ENCODE assay signal across 25 cellular contexts in genomic region chr11:115173136-115173535, GRCh38.
DNase-seq lines count a peak whose midpoint lies in the region; ATAC-seq, FAIRE-seq and TF ChIP-seq lines count a peak whose summit lies in the region.
"Had no signal": no experiment of that assay in that cellular context is flagged by ENCODE, and none has a peak within 500 bp of the region (broad histone marks: within the 10 kb centered on the region; RNA-seq: fewer than 3 reads in every experiment).

No MANE protein-coding gene starts in this region.

- no peaks in the 10 kb centered on the region for H3K27me3 Mint-ChIP-seq in type B pancreatic cell
- H3K27me3 Mint-ChIP-seq: CD4-positive, alpha-beta memory T cell; CD8-positive, alpha-beta memory T cell had no signal

- H3K56ac ChIP-seq in IMR-90 (ENCODE audit: extremely low read depth, insufficient read depth, low read length): no peak overlapping the region

- H3K4me1 ChIP-seq in IMR-90 (ENCODE audit: control insufficient read depth, insufficient read depth, low read length): no peaks in the 10 kb centered on the region; the same call in 1 of the 2 replicates
- no peaks in the 10 kb centered on the region for H3K4me1 ChIP-seq in right atrium auricular region
- H3K4me1 ChIP-seq: BE2C had no signal

- intact Hi-C loops in IMR-90 (cut with micrococcal nuclease): no loop called here

- H2BK20ac ChIP-seq in IMR-90 (ENCODE audit: low read depth, low read length): no peak overlapping the region

- no peak overlapping the region for H2BK120ac ChIP-seq in IMR-90 (ENCODE audit: low read depth, low read length)

- in situ Hi-C loops in IMR-90 (cut with MboI; ENCODE audit: low sequenced_read_pairs): no loop called here

- H4K8ac ChIP-seq in IMR-90 (ENCODE audit: low read depth in 2 of 2, low read length in 2 of 2): no peak overlapping the region

- H3K4me3 ChIP-seq in IMR-90 (ENCODE audit: insufficient read depth, low read depth, low read length) (no peak overlapping the region), right atrium auricular region (no peak overlapping the region)
- H3K4me3 ChIP-seq: BLaER1, GM12878 had no signal

- H3K4me1 Mint-ChIP-seq in type B pancreatic cell (ENCODE audit: unreplicated experiment): peaks cover 37% of the 10 kb centered on the region
- H3K4me1 Mint-ChIP-seq: CD14-positive monocyte; CD4-positive, alpha-beta memory T cell; CD4-positive, CD25-positive, alpha-beta regulatory T cell; CD8-positive, alpha-beta memory T cell had no signal

- H2AFZ ChIP-seq in IMR-90 (replicated peaks; ENCODE audit: low read length, poor library complexity): peak overlapping the region; percentile 17

- no peak for FAIRE-seq in frontal cortex (lab: Jason Lieb, UNC)
- FAIRE-seq: A204.1, GM12878, GM18507 had no signal

- POLR2A ChIA-PET in IMR-90 (lab: Charles Lee; ENCODE audit: unreplicated experiment): no interaction called here

- H3K27ac ChIP-seq in IMR-90 (ENCODE audit: insufficient read depth, low read length) (no peak overlapping the region), right atrium auricular region (no peak overlapping the region)
- H3K27ac ChIP-seq: BLaER1 had no signal

- DNase-seq in IMR-90: no peak
- peak; percentile 31 for DNase-seq in ecto neural progenitor cell (ENCODE audit: low spot score)
- DNase-seq in type B pancreatic cell (ENCODE audit: extremely low spot score, unreplicated experiment): peak; percentile 42
- no peak for DNase-seq in frontal cortex (ENCODE audit: low spot score in 2 of 2)
- DNase-seq in right atrium auricular region (ENCODE audit: low spot score): no peak
- DNase-seq: 8988T; ACHN; BE2C; C1 segment of cervical spinal cord; CD4-positive, alpha-beta memory T cell; CD4-positive, CD25-positive, alpha-beta regulatory T cell; CD8-positive, alpha-beta memory T cell; COR-L47; DMS 273 treated with DMSO at 0.1 percent for 48 hours; DMS153; DMS53; DMS79; DND-41; EL; GDM1 had no signal

- H3K4me3 Mint-ChIP-seq in type B pancreatic cell: no peak overlapping the region
- H3K4me3 Mint-ChIP-seq: CD14-positive monocyte; CD4-positive, alpha-beta memory T cell; CD4-positive, CD25-positive, alpha-beta regulatory T cell; CD8-positive, alpha-beta memory T cell had no signal

- TF ChIP-seq CTCF in IMR-90 (conservative IDR thresholded peaks at IDR 0.05; ENCODE audit: low read depth, low read length) (no peak), type B pancreatic cell (conservative IDR thresholded peaks at IDR 0.05) (no peak), right atrium auricular region (IDR thresholded peaks at IDR 0.05) (no peak)

- H3K27me3 ChIP-seq in IMR-90 (ENCODE audit: control insufficient read depth, insufficient read depth, low read length) (no peaks in the 10 kb centered on the region), right atrium auricular region (no peaks in the 10 kb centered on the region)
- H3K27me3 ChIP-seq: BE2C, BLaER1 had no signal

- H3K36me3 ChIP-seq in IMR-90 (ENCODE audit: control insufficient read depth, insufficient read depth, low read length) (peaks cover 3% of the 10 kb centered on the region; the same call in 1 of the 2 replicates), right atrium auricular region (no peaks in the 10 kb centered on the region)
- H3K36me3 ChIP-seq: BLaER1 had no signal

- no peak overlapping the region for H3K4ac ChIP-seq in IMR-90 (ENCODE audit: low read depth, low read length)

- H3K14ac ChIP-seq in IMR-90 (replicated peaks; ENCODE audit: low read depth, low read length): no peak overlapping the region

- ATAC-seq in IMR-90 (ENCODE audit: low read depth): no peak
- ATAC-seq: GM12878 had no signal

- CTCF ChIA-PET in IMR-90 (lab: Yijun Ruan, JAX): no interaction called here

- no peaks in the 10 kb centered on the region for H3K79me1 ChIP-seq in IMR-90 (ENCODE audit: low read depth in 1 of 2, low read length in 2 of 2)

- no peak overlapping the region for H4K5ac ChIP-seq in IMR-90 (ENCODE audit: low read depth, low read length)

- H3K4me2 ChIP-seq in IMR-90 (ENCODE audit: low read depth, low read length): no peak overlapping the region
- H3K4me2 ChIP-seq: BLaER1 had no signal

- no peak overlapping the region for H3K27ac Mint-ChIP-seq in type B pancreatic cell
- H3K27ac Mint-ChIP-seq: CD14-positive monocyte; CD4-positive, alpha-beta memory T cell; CD4-positive, CD25-positive, alpha-beta regulatory T cell; CD8-positive, alpha-beta memory T cell had no signal

- TF ChIP-seq RAD21 in IMR-90 (IDR thresholded peaks at IDR 0.05; ENCODE audit: low read length): no peak

- H2BK5ac ChIP-seq in IMR-90 (ENCODE audit: low read depth, low read length, poor library complexity, severe bottlenecking): no peak overlapping the region

- no peaks in the 10 kb centered on the region for H3K9me1 ChIP-seq in IMR-90 (ENCODE audit: insufficient read depth, low read length)

- no peak overlapping the region for H2AK5ac ChIP-seq in IMR-90 (ENCODE audit: low read depth, low read length)

- TF ChIP-seq POLR2A in IMR-90 (IDR thresholded peaks at IDR 0.05; ENCODE audit: low read depth, low read length): no peak

- no peak overlapping the region for H2BK15ac ChIP-seq in IMR-90 (ENCODE audit: low read depth, low read length)

- no peak overlapping the region for H3K18ac ChIP-seq in IMR-90 (ENCODE audit: low read depth, low read length)

- H3K36me3 Mint-ChIP-seq in type B pancreatic cell: peaks cover 33% of the 10 kb centered on the region
- H3K36me3 Mint-ChIP-seq: CD14-positive monocyte; CD4-positive, alpha-beta memory T cell; CD4-positive, CD25-positive, alpha-beta regulatory T cell had no signal

- no TSS peak for BruUV-seq in IMR-90 (replicated peaks; lab: Mats Ljungman, UMichigan)

- no peak overlapping the region for H2AK9ac ChIP-seq in IMR-90 (replicated peaks; ENCODE audit: low read depth, low read length, poor library complexity)

- no peak overlapping the region for H4K91ac ChIP-seq in IMR-90 (ENCODE audit: insufficient read depth, low read depth, low read length)

- H3K9me3 Mint-ChIP-seq in type B pancreatic cell: no peaks in the 10 kb centered on the region
- H3K9me3 Mint-ChIP-seq: CD4-positive, alpha-beta memory T cell had no signal

- no peak overlapping the region for H3K9ac ChIP-seq in IMR-90 (ENCODE audit: low read depth, low read length)
- H3K9ac ChIP-seq: BLaER1 had no signal

- H3K23ac ChIP-seq in IMR-90 (ENCODE audit: low read depth, low read length): no peak overlapping the region

- whole genome bisulfite sequencing in IMR-90 (ENCODE audit: extremely low coverage in 2 of 2, insufficient read length in 1 of 2), 2 experiments: 94% methylated on average over 3 of the region's 19 CpGs; no CpG with 5 or more reads in 1 of the 2 experiments

- H3K9me3 ChIP-seq in IMR-90 (ENCODE audit: control insufficient read depth, insufficient read depth, low read length) (no peaks in the 10 kb centered on the region), right atrium auricular region (no peaks in the 10 kb centered on the region)
- H3K9me3 ChIP-seq: BE2C, BLaER1 had no signal

- no peaks in the 10 kb centered on the region for H4K20me1 ChIP-seq in IMR-90 (ENCODE audit: insufficient read depth, low read length)
- H4K20me1 ChIP-seq: BLaER1 had no signal

- dilution Hi-C loops in IMR-90 (cut with HindIII; ENCODE audit: low sequenced_read_pairs, unreplicated experiment): no loop called here

TF ChIP-seq in IMR-90, 13 proteins besides CTCF, POLR2A, EP300 and RAD21:
- no peak for TF ChIP-seq RFX5 (IDR thresholded peaks at IDR 0.05; ENCODE audit: low read depth, low read length)
- no peak for TF ChIP-seq FOS (IDR thresholded peaks at IDR 0.05; ENCODE audit: low read depth, low read length)
- TF ChIP-seq CHD1 (IDR thresholded peaks at IDR 0.05; ENCODE audit: low read depth, low read length): no peak
- TF ChIP-seq NFE2L2 (IDR thresholded peaks at IDR 0.05; ENCODE audit: low read depth, low read length): no peak
- no peak for TF ChIP-seq RCOR1 (IDR thresholded peaks at IDR 0.05; ENCODE audit: insufficient replicate concordance, low read length)
- no peak for TF ChIP-seq CEBPB (IDR thresholded peaks at IDR 0.05; ENCODE audit: low read depth, low read length)
- TF ChIP-seq MAFK (IDR thresholded peaks at IDR 0.05; ENCODE audit: low read depth, low read length): no peak
- TF ChIP-seq ELK1 (IDR thresholded peaks at IDR 0.05; ENCODE audit: borderline replicate concordance, low read depth, low read length): no peak
- TF ChIP-seq MAZ (IDR thresholded peaks at IDR 0.05; ENCODE audit: borderline replicate concordance, low read depth, low read length): no peak
- no peak for TF ChIP-seq MXI1 (IDR thresholded peaks at IDR 0.05; ENCODE audit: borderline replicate concordance, low read depth, low read length)
- no peak for TF ChIP-seq BHLHE40 (IDR thresholded peaks at IDR 0.05; ENCODE audit: low read depth, low read length)
- no peak for TF ChIP-seq USF2 (IDR thresholded peaks at IDR 0.05; ENCODE audit: low read depth, low read length)
- TF ChIP-seq SMC3 (IDR thresholded peaks at IDR 0.05; ENCODE audit: low read depth, low read length): no peak
TF ChIP-seq in IMR-90: peak in this region for 0.

Comparison
In these comparisons a context has a peak if more than half of its experiments do, and no peak if none do; other contexts are left out.
1. DNase-seq: peak in ecto neural progenitor cell (single experiment) and type B pancreatic cell (single experiment); none in IMR-90 (single experiment), frontal cortex (0 of 2) and right atrium auricular region (single experiment).